ENCODE assay signal across 15 cellular contexts in genomic region chr11:33919645-33920044, GRCh38. TPM values are rescaled to one million over a fixed set of nuclear protein-coding genes. Genes with fewer than 3 reads are reported as not detected.
A peak's percentile ranks its signal among the peaks of the same experiment; 100 is the strongest.
DNase-seq lines count a peak whose midpoint lies in the region; ATAC-seq and TF ChIP-seq lines count a peak whose summit lies in the region.
"Had no signal": no experiment of that assay in that cellular context is flagged by ENCODE, and none has a peak within 500 bp of the region (broad histone marks: within the 10 kb centered on the region; RNA-seq: fewer than 3 reads in every experiment).

No MANE protein-coding gene starts in this region.

- H3K36me3 Mint-ChIP-seq in WTC11, result no peaks in the 10 kb centered on the region

- TF ChIP-seq EP300 in ovary (IDR thresholded peaks at IDR 0.05), result no peak

- intact Hi-C loops in ovary (cut with DNase I), result no loop called here

- H3K27me3 ChIP-seq in ovary, result no peaks in the 10 kb centered on the region

- no peaks in the 10 kb centered on the region for H3K9me3 ChIP-seq in ovary

- no peak overlapping the region for H3K27ac ChIP-seq in ovary
- H3K27ac ChIP-seq: 22Rv1 had no signal

- no peaks in the 10 kb centered on the region; the same call in 1 of the 2 replicates for H3K27me3 Mint-ChIP-seq in WTC11 (ENCODE audit: low read depth)

- H3K4me1 Mint-ChIP-seq in WTC11, result no peaks in the 10 kb centered on the region

- H3K36me3 ChIP-seq in ovary, result no peaks in the 10 kb centered on the region

- H3K4me1 ChIP-seq in ovary (ENCODE audit: insufficient read depth), result no peaks in the 10 kb centered on the region

- POLR2A ChIA-PET in WTC11 (lab: Charles Lee), result no interaction called here

- CTCF ChIA-PET in WTC11 (lab: Charles Lee), result interaction anchor here (2.4 kb wide), 1 partner anchor 68 kb away, joined by 5 read pairs; no protein-coding TSS in a partner anchor

- no peak for TF ChIP-seq POLR2A in ovary (IDR thresholded peaks at IDR 0.05)

- TF ChIP-seq CTCF in WTC11 (IDR thresholded peaks at IDR 0.05), result no peak
- TF ChIP-seq CTCF in ovary (IDR thresholded peaks at IDR 0.05), result no peak

- no peak overlapping the region for H3K27ac Mint-ChIP-seq in WTC11

- peak; percentile 39; the same call in 1 of the 2 replicates for ATAC-seq in WTC11
- ATAC-seq: HCT116 had no signal

- H3K9me3 Mint-ChIP-seq in WTC11, result no peaks in the 10 kb centered on the region; the same call in 1 of the 2 replicates

- H3K4me3 Mint-ChIP-seq in WTC11, result no peak overlapping the region

- DNase-seq in NOMO-1 treated with DMSO at 0.1 percent for 48 hours (lab: John Stamatoyannopoulos, UW; ENCODE audit: unreplicated experiment) (peak; percentile 16), NOMO-1 treated with dmso at 0.1 percent for 144 hours (lab: John Stamatoyannopoulos, UW; ENCODE audit: unreplicated experiment) (no peak), MV-4-11 (lab: John Stamatoyannopoulos, UW) (peak; percentile 77), WTC11 (ENCODE audit: low spot score) (no peak), NCI-H748 treated with DMSO at 0.1 percent for 48 hours (lab: John Stamatoyannopoulos, UW) (no peak), DMS79 (lab: John Stamatoyannopoulos, UW) (no peak), ovary (no peak)
- DNase-seq in activated CD8-positive, alpha-beta memory T cell treated with anti-CD3 and anti-CD28 coated beads, Interleukin-2, amount 50 U/mL, for 4 hours, result no peak
- DNase-seq: NCI-H1930, NCI-H2171 treated with DMSO at 0.1 percent for 48 hours, RPMI8226, T-helper 1 cell had no signal

- H3K4me3 ChIP-seq in ovary, result no peak overlapping the region

- WGBS in ovary, 3 donors, result 79 to 88% (median 87%) methylated on average over 1 of the region's 1 CpG

TF ChIP-seq in WTC11, 78 proteins besides CTCF, POLR2A, EP300 and RAD21:
- TF ChIP-seq ZNF317 (CRISPR knock-in tag; IDR thresholded peaks at IDR 0.05; ENCODE audit: borderline replicate concordance, low read depth) (no peak), SP1 (CRISPR knock-in tag; conservative IDR thresholded peaks at IDR 0.05) (no peak), NR1H2 (CRISPR knock-in tag; IDR thresholded peaks at IDR 0.05) (no peak), STAT6 (CRISPR knock-in tag; conservative IDR thresholded peaks at IDR 0.05; ENCODE audit: low read depth) (no peak), GTF2I (CRISPR knock-in tag; conservative IDR thresholded peaks at IDR 0.05) (no peak), RELA (CRISPR knock-in tag; IDR thresholded peaks at IDR 0.05; ENCODE audit: borderline replicate concordance) (no peak), ATF1 (CRISPR knock-in tag; IDR thresholded peaks at IDR 0.05) (no peak), NFE2L1 (CRISPR knock-in tag; IDR thresholded peaks at IDR 0.05) (no peak), TCF7 (CRISPR knock-in tag; IDR thresholded peaks at IDR 0.05; ENCODE audit: low read depth) (no peak)
- TF ChIP-seq, protein P1, sequence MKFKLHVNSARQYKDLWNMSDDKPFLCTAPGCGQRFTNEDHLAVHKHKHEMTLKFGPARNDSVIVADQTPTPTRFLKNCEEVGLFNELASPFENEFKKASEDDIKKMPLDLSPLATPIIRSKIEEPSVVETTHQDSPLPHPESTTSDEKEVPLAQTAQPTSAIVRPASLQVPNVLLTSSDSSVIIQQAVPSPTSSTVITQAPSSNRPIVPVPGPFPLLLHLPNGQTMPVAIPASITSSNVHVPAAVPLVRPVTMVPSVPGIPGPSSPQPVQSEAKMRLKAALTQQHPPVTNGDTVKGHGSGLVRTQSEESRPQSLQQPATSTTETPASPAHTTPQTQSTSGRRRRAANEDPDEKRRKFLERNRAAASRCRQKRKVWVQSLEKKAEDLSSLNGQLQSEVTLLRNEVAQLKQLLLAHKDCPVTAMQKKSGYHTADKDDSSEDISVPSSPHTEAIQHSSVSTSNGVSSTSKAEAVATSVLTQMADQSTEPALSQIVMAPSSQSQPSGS (CRISPR knock-in tag; IDR thresholded peaks at IDR 0.05; ENCODE audit: borderline replicate concordance, low read depth), result no peak

RNA-seq across cellular contexts. Expression of gene LMO2, which starts 27.8 kb away (rescaled TPM):
- total RNA-seq in WTC11 (2021), result 1.0 to 3.4 TPM (median 1.4 TPM) in 3 replicates
- total RNA-seq in ovary, result 10 to 100 TPM in 5 of 7 donors, 1 to 10 TPM in 2; 6.9 to 18.6 (median 13.2) TPM
- 10 to 100 TPM; 26.5 to 48.2 TPM for polyA plus RNA-seq in ovary
- polyA plus RNA-seq: BJ had no signal

Comparison
In these comparisons a context has a peak if more than half of its experiments do, and no peak if none do; other contexts are left out.
1. DNase-seq: peak in NOMO-1 treated with DMSO at 0.1 percent for 48 hours (single experiment) and MV-4-11 (single experiment); none in NOMO-1 treated with dmso at 0.1 percent for 144 hours (single experiment), WTC11 (single experiment), NCI-H748 treated with DMSO at 0.1 percent for 48 hours (single experiment), DMS79 (single experiment), activated CD8-positive, alpha-beta memory T cell treated with anti-CD3 and anti-CD28 coated beads, Interleukin-2, amount 50 U/mL, for 4 hours (single experiment) and ovary (0 of 5).